In genomic region chr22:40856513-40857308, GRCh38 we compare ENCODE assay signal across 1 cellular context.
TF ChIP-seq lines count a peak whose summit lies in the region.

Gene ST13 (minus strand): TSS chr22:40856639. CDS start chr22:40856540, 99 bp downstream.
Gene XPNPEP3 (plus strand): TSS chr22:40857148. CDS start chr22:40857182, 34 bp downstream.

TF ChIP-seq in H1, 55 proteins besides CTCF, POLR2A, EP300 and RAD21:
- no peak; the same call in 1 of the 2 replicates for TF ChIP-seq NRF1 (IDR thresholded peaks at IDR 0.05; ENCODE audit: low read depth, low read length)
- TF ChIP-seq TBP (IDR thresholded peaks at IDR 0.05; ENCODE audit: low read depth, low read length) = peak; percentile 59
- TF ChIP-seq GTF2F1 (IDR thresholded peaks at IDR 0.05; ENCODE audit: borderline replicate concordance, low read depth, low read length) = 0 out of 2 replicates have a peak, but pooled peaks have one; percentile 18
- peak; percentile 84 for TF ChIP-seq ATF2 (IDR thresholded peaks at IDR 0.05; ENCODE audit: low read length)
- TF ChIP-seq JUND (IDR thresholded peaks at IDR 0.05; ENCODE audit: low read length) = peak; percentile 71; the same call in 1 of the 2 replicates
- TF ChIP-seq CREB1 (IDR thresholded peaks at IDR 0.05) = peak; percentile 97
- TF ChIP-seq GABPA (IDR thresholded peaks at IDR 0.05; ENCODE audit: borderline replicate concordance, insufficient read depth, low read length) = peak; percentile 60; the same call in 1 of the 2 replicates
- TF ChIP-seq SAP30 (IDR thresholded peaks at IDR 0.05; ENCODE audit: insufficient read depth, insufficient replicate concordance, low read length) = no peak
- TF ChIP-seq SIN3A (conservative IDR thresholded peaks at IDR 0.05 in 1 of 2, IDR thresholded peaks at IDR 0.05 in 1 of 2; ENCODE audit: low read depth in 1 of 2, low read length in 2 of 2) = peak; percentile 66 to 90; a peak in 2 of 4 replicates
- peak; percentile 82 for TF ChIP-seq KDM5A (IDR thresholded peaks at IDR 0.05; ENCODE audit: low read length)
- TF ChIP-seq, protein P1, sequence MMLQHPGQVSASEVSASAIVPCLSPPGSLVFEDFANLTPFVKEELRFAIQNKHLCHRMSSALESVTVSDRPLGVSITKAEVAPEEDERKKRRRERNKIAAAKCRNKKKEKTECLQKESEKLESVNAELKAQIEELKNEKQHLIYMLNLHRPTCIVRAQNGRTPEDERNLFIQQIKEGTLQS (IDR thresholded peaks at IDR 0.05; ENCODE audit: insufficient read depth, low read depth, low read length) = peak; percentile 62; the same call in 1 of the 2 replicates
- TF ChIP-seq ASH2L (IDR thresholded peaks at IDR 0.05; ENCODE audit: low read length) = peak; percentile 53
- TF ChIP-seq KDM4A (IDR thresholded peaks at IDR 0.05; ENCODE audit: low read depth, low read length, severe bottlenecking) = peak; percentile 89
- TF ChIP-seq POLR2AphosphoS5 (IDR thresholded peaks at IDR 0.05; ENCODE audit: low read depth, low read length) = peak; percentile 89
- TF ChIP-seq FOSL1 (IDR thresholded peaks at IDR 0.05; ENCODE audit: insufficient read depth, low read depth, low read length) = no peak
- TF ChIP-seq RBBP5 (IDR thresholded peaks at IDR 0.05; ENCODE audit: borderline replicate concordance, low read depth, low read length) = 0 out of 2 replicates have a peak, but pooled peaks have one; percentile 32
- no peak for TF ChIP-seq NANOG (IDR thresholded peaks at IDR 0.05; ENCODE audit: insufficient read depth, low read depth, low read length, poor library complexity, severe bottlenecking)
- peak; percentile 98 for TF ChIP-seq SP4 (IDR thresholded peaks at IDR 0.05; ENCODE audit: low read length)
- TF ChIP-seq PHF8 (conservative IDR thresholded peaks at IDR 0.05; ENCODE audit: low read depth, low read length) = peak; percentile 83
- no peak for TF ChIP-seq HDAC6 (IDR thresholded peaks at IDR 0.05; ENCODE audit: low read depth, low read length)
- TF ChIP-seq SRF (IDR thresholded peaks at IDR 0.05; ENCODE audit: low read depth, low read length) = peak; percentile 62
- no peak for TF ChIP-seq KDM1A (IDR thresholded peaks at IDR 0.05; ENCODE audit: borderline replicate concordance, low read length)
- peak; percentile 77 for TF ChIP-seq USF2 (IDR thresholded peaks at IDR 0.05; ENCODE audit: low read length)
- peak; percentile 42; the same call in 1 of the 2 replicates for TF ChIP-seq E2F6 (IDR thresholded peaks at IDR 0.05)
- TF ChIP-seq CEBPB (IDR thresholded peaks at IDR 0.05; ENCODE audit: low read depth, low read length) = no peak
- TF ChIP-seq EZH2 (IDR thresholded peaks at IDR 0.05; ENCODE audit: low read depth, low read length, severe bottlenecking) = no peak
- no peak for TF ChIP-seq MAFK (IDR thresholded peaks at IDR 0.05; ENCODE audit: low read depth, low read length)
- TF ChIP-seq RXRA (IDR thresholded peaks at IDR 0.05; ENCODE audit: insufficient read depth, low read depth, low read length) = no peak
- TF ChIP-seq RNF2 (IDR thresholded peaks at IDR 0.05; ENCODE audit: borderline replicate concordance, low read depth, low read length, missing control alignments, poor library complexity, severe bottlenecking) = no peak
- no peak for TF ChIP-seq EGR1 (IDR thresholded peaks at IDR 0.05; ENCODE audit: borderline replicate concordance, low read depth, low read length)
- TF ChIP-seq SP1 (IDR thresholded peaks at IDR 0.05; ENCODE audit: low read depth, low read length) = no peak; the same call in 1 of the 2 replicates
- TF ChIP-seq CBX8 (IDR thresholded peaks at IDR 0.05; ENCODE audit: borderline replicate concordance, low read depth, low read length) = no peak
- TF ChIP-seq, protein P2, sequence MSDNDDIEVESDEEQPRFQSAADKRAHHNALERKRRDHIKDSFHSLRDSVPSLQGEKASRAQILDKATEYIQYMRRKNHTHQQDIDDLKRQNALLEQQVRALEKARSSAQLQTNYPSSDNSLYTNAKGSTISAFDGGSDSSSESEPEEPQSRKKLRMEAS (IDR thresholded peaks at IDR 0.05) = peak; percentile 12
- peak; percentile 20 for TF ChIP-seq TAF7 (optimal IDR thresholded peaks at IDR 0.05; ENCODE audit: borderline replicate concordance, low read depth, low read length)
- TF ChIP-seq YY1 (IDR thresholded peaks at IDR 0.05; ENCODE audit: low read depth, low read length) = no peak
- TF ChIP-seq TAF1 (IDR thresholded peaks at IDR 0.05; ENCODE audit: low read depth, low read length) = peak; percentile 69
